In the genomic region with DNA sequence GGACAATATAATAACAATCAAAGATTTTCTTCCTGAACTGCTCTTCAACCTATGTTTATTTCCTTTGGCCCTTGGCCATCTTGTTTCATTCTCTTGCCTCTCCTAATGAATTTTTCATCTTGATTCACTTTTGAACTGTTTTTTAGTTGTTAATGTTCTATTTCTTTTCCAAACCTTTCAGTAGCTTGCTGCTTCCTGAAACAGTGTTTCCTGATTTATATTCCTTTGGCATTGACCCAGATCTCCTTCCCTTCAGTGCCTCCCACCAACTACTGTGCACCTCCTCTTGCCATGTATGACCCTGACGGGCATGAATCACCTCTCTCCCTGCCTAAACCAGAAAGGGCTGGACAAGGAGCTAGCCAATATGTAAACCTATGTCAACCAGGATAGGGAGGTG, we compare ENCODE assay signal across 11 cellular contexts. TPM values are rescaled to one million over a fixed set of nuclear protein-coding genes. Genes with fewer than 3 reads are reported as not detected.
DNase-seq lines count a peak whose midpoint lies in the region; ATAC-seq, FAIRE-seq and TF ChIP-seq lines count a peak whose summit lies in the region.
"Had no signal": no experiment of that assay in that cellular context is flagged by ENCODE, and none has a peak within 500 bp of the region (broad histone marks: within the 10 kb centered on the region; RNA-seq: fewer than 3 reads in every experiment).

No MANE protein-coding gene starts in this region.

- H4K20me1 ChIP-seq in H1 (replicated peaks in 1 of 2; ENCODE audit: control insufficient read depth in 1 of 2, insufficient read depth in 2 of 2, low read length in 2 of 2) = no peaks in the 10 kb centered on the region

- no peaks in the 10 kb centered on the region for H3K9me3 ChIP-seq in H1 (ENCODE audit: insufficient read depth in 2 of 2, low read depth in 1 of 2, low read length in 1 of 2)
- no peaks in the 10 kb centered on the region for H3K9me3 ChIP-seq in CD8-positive, alpha-beta memory T cell (ENCODE audit: low read length)
- H3K9me3 ChIP-seq: thyroid gland had no signal

- DNase-seq in H4 (ENCODE audit: low spot score) (peak; percentile 50), NCI-H2029 treated with DMSO at 0.1 percent for 48 hours (lab: John Stamatoyannopoulos, UW) (peak; percentile 38), H1 (ENCODE audit: low read depth in 1 of 2, low spot score in 2 of 2) (no peak), mucosa of gallbladder (ENCODE audit: low spot score) (peak; percentile 73), HUDEP-2 (lab: John Stamatoyannopoulos, UW; ENCODE audit: unreplicated experiment in 76 of 76) (no peak)
- DNase-seq in CD8-positive, alpha-beta memory T cell = no peak
- no peak for DNase-seq in activated T-cell treated with anti-CD3 and anti-CD28 coated beads, Interleukin-2, amount 50 U/mL, for 48 hours
- DNase-seq: thyroid gland had no signal

- peaks cover 0 to 2% (median 0%) of the 10 kb centered on the region in 5 donors for H3K9me3 Mint-ChIP-seq in CD8-positive, alpha-beta memory T cell

- no peaks in the 10 kb centered on the region for H3K4me1 Mint-ChIP-seq in CD8-positive, alpha-beta memory T cell

- WGBS in H1 (ENCODE audit: extremely low coverage in 1 of 2, insufficient coverage in 1 of 2, insufficient read length in 1 of 2, insufficient replicate concordance in 2 of 2, low coverage in 1 of 2, low lambda C conversion rate in 2 of 2, missing lambda C conversion rate in 1 of 2), 2 experiments = 75% methylated on average over 1 of the region's 1 CpG; no CpG with 5 or more reads in 1 of the 2 experiments

- CTCF ChIA-PET in H1 (lab: Charles Lee; ENCODE audit: partially characterized antibody) = interaction anchor here (7.8 to 10.0 kb wide), 2 partner anchors 16 to 25 kb away, joined by 40 to 94 read pairs; a partner anchor contains a TSS
- CTCF ChIA-PET in CD8-positive, alpha-beta memory T cell (lab: Charles Lee) = no interaction called here

- peak overlapping the region; percentile 82 for H4K91ac ChIP-seq in H1 (replicated peaks; ENCODE audit: insufficient read length, low read length)

- no peak for TF ChIP-seq EP300 in H1 (IDR thresholded peaks at IDR 0.05; ENCODE audit: borderline replicate concordance in 1 of 2, low read depth in 2 of 2, low read length in 2 of 2)

- H2BK20ac ChIP-seq in H1 (ENCODE audit: low read length) = no peak overlapping the region

- H3K27me3 Mint-ChIP-seq in CD8-positive, alpha-beta memory T cell = peaks cover 0 to 15% of the 10 kb centered on the region in 2 donors

- H3K36me3 Mint-ChIP-seq in CD8-positive, alpha-beta memory T cell = no peaks in the 10 kb centered on the region

- no peak overlapping the region for H2BK5ac ChIP-seq in H1 (ENCODE audit: low read depth, low read length)

- TF ChIP-seq POLR2A in H1 (IDR thresholded peaks at IDR 0.05; ENCODE audit: control extremely low read depth in 1 of 2, low read depth in 2 of 2, low read length in 2 of 2) = no peak

- peaks cover 0 to 4% (median 1%) of the 10 kb centered on the region in 4 experiments; a peak in 5 of 7 replicates for H3K4me1 ChIP-seq in H1 (replicated peaks in 1 of 4; ENCODE audit: control insufficient read depth in 3 of 4, insufficient read depth in 4 of 4, low read length in 3 of 4)
- H3K4me1 ChIP-seq in CD8-positive, alpha-beta memory T cell (ENCODE audit: insufficient read depth, low read length) = no peaks in the 10 kb centered on the region

- no peak overlapping the region for H3K18ac ChIP-seq in H1 (ENCODE audit: extremely low read depth, low read length)

- no peaks in the 10 kb centered on the region; a peak in 1 of 7 replicates for H3K27me3 ChIP-seq in H1 (replicated peaks in 1 of 4; ENCODE audit: control insufficient read depth in 3 of 4, extremely low read depth in 1 of 4, insufficient read depth in 3 of 4, low read length in 3 of 4)
- H3K27me3 ChIP-seq in CD8-positive, alpha-beta memory T cell (ENCODE audit: insufficient read depth, low read length, poor library complexity, severe bottlenecking) = no peaks in the 10 kb centered on the region
- H3K27me3 ChIP-seq: thyroid gland had no signal

- no peak overlapping the region for H3K4me3 ChIP-seq in H1 (ENCODE audit: extremely low read depth in 1 of 4, insufficient read depth in 2 of 4, low read depth in 3 of 4, low read length in 4 of 4)
- no peak overlapping the region for H3K4me3 ChIP-seq in CD8-positive, alpha-beta memory T cell (ENCODE audit: low read length)
- H3K4me3 ChIP-seq: K562, thyroid gland had no signal

- no peak overlapping the region for H2BK120ac ChIP-seq in H1 (replicated peaks; ENCODE audit: low read depth, low read length)

- no peak overlapping the region for H3K4ac ChIP-seq in H1 (replicated peaks; ENCODE audit: insufficient read length, low read depth, low read length)

- TF ChIP-seq CTCF in H1 (IDR thresholded peaks at IDR 0.05; ENCODE audit: control extremely low read depth in 1 of 3, insufficient read depth in 1 of 3, low read depth in 1 of 3, low read length in 3 of 3) = no peak

- H3K23me2 ChIP-seq in H1 (ENCODE audit: low read depth, low read length) = no peaks in the 10 kb centered on the region

- H3K27ac ChIP-seq in H1 (ENCODE audit: low read depth, low read length) = no peak overlapping the region
- H3K27ac ChIP-seq in CD8-positive, alpha-beta memory T cell (ENCODE audit: low read depth, low read length) = no peak overlapping the region
- H3K27ac ChIP-seq: thyroid gland had no signal

- H2AK5ac ChIP-seq in H1 (ENCODE audit: low read depth, low read length) = no peak overlapping the region

- H3K4me3 Mint-ChIP-seq in CD8-positive, alpha-beta memory T cell = no peak overlapping the region

- H3K36me3 ChIP-seq in H1 (ENCODE audit: control insufficient read depth in 2 of 4, insufficient read depth in 4 of 4, low read length in 3 of 4) = no peaks in the 10 kb centered on the region
- H3K36me3 ChIP-seq in CD8-positive, alpha-beta memory T cell (ENCODE audit: insufficient read depth, low read length) = no peaks in the 10 kb centered on the region
- H3K36me3 ChIP-seq: thyroid gland had no signal

- no peak overlapping the region for H3K9ac ChIP-seq in H1 (replicated peaks in 1 of 4; ENCODE audit: extremely low read depth in 1 of 4, low read depth in 3 of 4, low read length in 3 of 4)

- FAIRE-seq in H1 (lab: Jason Lieb, UNC) = peak; percentile 74
- FAIRE-seq: D721Med, K562 had no signal

- H3K27ac Mint-ChIP-seq in CD8-positive, alpha-beta memory T cell = no peak overlapping the region

- H4K8ac ChIP-seq in H1 (ENCODE audit: extremely low read depth, insufficient read depth, low read length) = no peak overlapping the region

- POLR2A ChIA-PET in H1 (lab: Charles Lee; ENCODE audit: partially characterized antibody) = interaction anchor here (1.5 to 9.3 kb wide), 4 partner anchors 9 to 24 kb away, joined by 3 to 88 read pairs (median 6); no protein-coding TSS in a partner anchor
- POLR2A ChIA-PET in CD8-positive, alpha-beta memory T cell (lab: Charles Lee) = no interaction called here

- no peak for TF ChIP-seq RAD21 in H1 (IDR thresholded peaks at IDR 0.05 in 1 of 2, conservative IDR thresholded peaks at IDR 0.05 in 1 of 2; ENCODE audit: low read depth in 2 of 2, low read length in 2 of 2)

- no peak overlapping the region for H4K5ac ChIP-seq in H1 (ENCODE audit: insufficient read length, low read depth, low read length)

- no peak for ATAC-seq in HG03159 (IDR thresholded peaks at IDR 0.05; ENCODE audit: unreplicated experiment)
- ATAC-seq: K562 had no signal

- H2BK12ac ChIP-seq in H1 (ENCODE audit: low read depth, low read length) = no peak overlapping the region; the same call in 1 of the 2 replicates

- no peak overlapping the region for H3K14ac ChIP-seq in H1 (ENCODE audit: insufficient read length)

- no peak overlapping the region for H2BK15ac ChIP-seq in H1 (ENCODE audit: low read length)

- no peak overlapping the region for H2AFZ ChIP-seq in H1 (ENCODE audit: low read length)

- H3K79me2 ChIP-seq in H1 (ENCODE audit: control insufficient read depth in 1 of 2, insufficient read depth in 2 of 2, low read length in 2 of 2) = no peaks in the 10 kb centered on the region

- H3K23ac ChIP-seq in H1 (ENCODE audit: insufficient read length) = no peak overlapping the region

- H3K4me2 ChIP-seq in H1 (ENCODE audit: insufficient read depth in 1 of 2, low read depth in 2 of 2, low read length in 2 of 2) = no peak overlapping the region

- H3K56ac ChIP-seq in H1 (replicated peaks; ENCODE audit: insufficient read length, low read depth, low read length) = no peak overlapping the region

- no peaks in the 10 kb centered on the region for H3K79me1 ChIP-seq in H1 (ENCODE audit: low read depth, low read length)

TF ChIP-seq in H1, 55 proteins besides CTCF, POLR2A, EP300 and RAD21 (continues in another document):
- TF ChIP-seq SIRT6 (IDR thresholded peaks at IDR 0.05; ENCODE audit: low read length) = no peak
- TF ChIP-seq CBX8 (IDR thresholded peaks at IDR 0.05; ENCODE audit: borderline replicate concordance, low read depth, low read length) = no peak
- no peak for TF ChIP-seq FOSL1 (IDR thresholded peaks at IDR 0.05; ENCODE audit: insufficient read depth, low read depth, low read length)

RNA-seq across cellular contexts. Expression of a gene that starts 25.6 kb away (rescaled TPM):
- total RNA-seq in H4 (2014; rRNA removed; shearing (Covaris generic)) = 197 and 219 TPM in 2 replicates
- total RNA-seq in H1 (2021; fragmentation: NEBNext Ultra II Directional; extraction: Animal tissue kit (Norgen Biotek cat#: 25700)) = 22.3 and 26.5 TPM in 2 replicates
- polyA plus RNA-seq in H1 (2011; rRNA removed) = 10.1 and 13.7 TPM in 2 replicates
- 13.1 TPM for polyA plus RNA-seq in H1 (2011; cell fraction: cytosol; rRNA removed)
- polyA plus RNA-seq in H1 (2011; cell fraction: nucleus; rRNA removed) = 18.0 TPM
- polyA plus RNA-seq in H1 (2012, experiment 1 of 2) = 10.5 to 20.8 TPM (median 13.8 TPM) in 4 replicates
- polyA plus RNA-seq in H1 (2012, experiment 2 of 2) = 1.6 TPM
- 85.8 TPM for polyA plus RNA-seq in H1 (2013, experiment 1 of 2)
- polyA plus RNA-seq in H1 (2013, experiment 2 of 2) = 106 TPM
- polyA minus RNA-seq in H1 (2011; rRNA and poly(A)+ RNA removed) = 19.6 and 21.0 TPM in 2 replicates
- 5.9 TPM for polyA minus RNA-seq in H1 (2011; cell fraction: cytosol; rRNA and poly(A)+ RNA removed)
- 7.3 TPM for polyA minus RNA-seq in H1 (2011; cell fraction: nucleus; rRNA and poly(A)+ RNA removed)
- total RNA-seq in mucosa of gallbladder = 3,399 TPM
- 1 to 10 TPM; 4.9 to 7.2 TPM for total RNA-seq in CD8-positive, alpha-beta memory T cell
- not detected for polyA plus RNA-seq in CD8-positive, alpha-beta memory T cell

RNA-seq across cellular contexts. Expression of a gene that starts 57.5 kb away (rescaled TPM):
- total RNA-seq in H4 (2014; rRNA removed; shearing (Covaris generic)) = 18.8 and 22.3 TPM in 2 replicates
- 29.4 and 32.0 TPM in 2 replicates for total RNA-seq in H1 (2021; fragmentation: NEBNext Ultra II Directional; extraction: Animal tissue kit (Norgen Biotek cat#: 25700))
- polyA plus RNA-seq in H1 (2011; rRNA removed) = 10.4 and 16.0 TPM in 2 replicates
- polyA plus RNA-seq in H1 (2011; cell fraction: cytosol; rRNA removed) = 28.6 TPM
- 18.6 TPM for polyA plus RNA-seq in H1 (2011; cell fraction: nucleus; rRNA removed)
- polyA plus RNA-seq in H1 (2012, experiment 1 of 2) = 34.6 to 43.2 TPM (median 39.0 TPM) in 4 replicates
- 2.2 TPM for polyA plus RNA-seq in H1 (2012, experiment 2 of 2)
- polyA plus RNA-seq in H1 (2013, experiment 1 of 2) = 28.4 TPM
- 28.6 TPM for polyA plus RNA-seq in H1 (2013, experiment 2 of 2)
- polyA minus RNA-seq in H1 (2011; rRNA and poly(A)+ RNA removed) = 41.7 and 57.9 TPM in 2 replicates
- 19.6 TPM for polyA minus RNA-seq in H1 (2011; cell fraction: cytosol; rRNA and poly(A)+ RNA removed)
- polyA minus RNA-seq in H1 (2011; cell fraction: nucleus; rRNA and poly(A)+ RNA removed) = 56.0 TPM
- total RNA-seq in mucosa of gallbladder = 38.4 TPM
- total RNA-seq in CD8-positive, alpha-beta memory T cell = 1 to 10 TPM; 7.1 to 8.3 TPM
- 4.9 TPM for polyA plus RNA-seq in CD8-positive, alpha-beta memory T cell

Comparison
In these comparisons a context has a peak if more than half of its experiments do, and no peak if none do; other contexts are left out.
1. DNase-seq: peak in H4 (single experiment), NCI-H2029 treated with DMSO at 0.1 percent for 48 hours (single experiment) and mucosa of gallbladder (single experiment); none in H1 (0 of 2), HUDEP-2 (0 of 76), CD8-positive, alpha-beta memory T cell (0 of 5) and activated T-cell treated with anti-CD3 and anti-CD28 coated beads, Interleukin-2, amount 50 U/mL, for 48 hours (0 of 2).
2. RNA of a gene that starts 25.6 kb away (total RNA-seq): 3,399 TPM in mucosa of gallbladder (single experiment); 197 to 219 TPM in H4, 22.3 to 26.5 TPM in H1 and 4.9 to 7.2 TPM in CD8-positive, alpha-beta memory T cell; every median in the first group is over 10 times any median in the second.